ENCODE assay signal across 8 cellular contexts in genomic region chrX:989959-990510, GRCh38.
DNase-seq lines count a peak whose midpoint lies in the region; ATAC-seq lines count a peak whose summit lies in the region.

No MANE protein-coding gene starts in this region.

- peak; percentile 97 for ATAC-seq in HG03108 (IDR thresholded peaks at IDR 0.05; ENCODE audit: unreplicated experiment)

- DNase-seq in NCI-H82 (lab: John Stamatoyannopoulos, UW), result peak; percentile 66
- DNase-seq in NCI-H82 treated with DMSO at 0.1 percent for 48 hours (lab: John Stamatoyannopoulos, UW; ENCODE audit: unreplicated experiment), result no peak
- peak; percentile 86 for DNase-seq in T follicular helper cell (ENCODE audit: low read depth)
- peak; percentile 80 for DNase-seq in brain pericyte (ENCODE audit: low read depth, low spot score)
- DNase-seq in kidney tubule cell (ENCODE audit: low spot score), result peak; percentile 97
- DNase-seq in stimulated activated CD4-positive, alpha-beta T cell treated with anti-CD3 and anti-CD28 coated beads, Interleukin-4, amount 100 ng/mL, for 4 hours, result peak; percentile 1 to 55
- DNase-seq in glomerular visceral epithelial cell (ENCODE audit: extremely low spot score), result no peak

Comparison
In these comparisons a context has a peak if more than half of its experiments do, and no peak if none do; other contexts are left out.
1. DNase-seq: peak in NCI-H82 (single experiment), T follicular helper cell (single experiment), brain pericyte (single experiment), kidney tubule cell (single experiment) and stimulated activated CD4-positive, alpha-beta T cell treated with anti-CD3 and anti-CD28 coated beads, Interleukin-4, amount 100 ng/mL, for 4 hours (2 of 2); none in NCI-H82 treated with DMSO at 0.1 percent for 48 hours (single experiment) and glomerular visceral epithelial cell (single experiment).